8 cellular contexts compared by ENCODE assay signal in genomic region chr1:19113362-19114092, GRCh38.
DNase-seq lines count a peak whose midpoint lies in the region; ATAC-seq and TF ChIP-seq lines count a peak whose summit lies in the region.

No MANE protein-coding gene starts in this region.

- H3K4me3 ChIP-seq in fibroblast of the aortic adventitia (ENCODE audit: low read depth, low read length) (no peak overlapping the region), gastroesophageal sphincter (no peak overlapping the region)

- no peaks in the 10 kb centered on the region for H3K9me3 ChIP-seq in gastroesophageal sphincter

- no peak for ATAC-seq in gastroesophageal sphincter

- peak; percentile 48 for TF ChIP-seq CTCF in fibroblast of the aortic adventitia (IDR thresholded peaks at IDR 0.05; ENCODE audit: insufficient read depth, low read length)
- peak in 1 of 4 experiments; percentile 24 for TF ChIP-seq CTCF in gastroesophageal sphincter (IDR thresholded peaks at IDR 0.05)

- POLR2A ChIA-PET in activated CD4-positive, alpha-beta T cell treated with anti-CD3 and anti-CD28 coated beads, Interleukin-2, amount 10 ng/mL, durations not matched to agents 7 days and 5 days (lab: Charles Lee) = no interaction called here

- TF ChIP-seq EP300 in gastroesophageal sphincter (IDR thresholded peaks at IDR 0.05) = no peak

- H3K27me3 Mint-ChIP-seq in activated CD4-positive, alpha-beta T cell treated with anti-CD3 and anti-CD28 coated beads, Interleukin-2, amount 10 ng/mL, durations not matched to agents 7 days and 5 days = no peaks in the 10 kb centered on the region

- no peak overlapping the region for H3K27ac ChIP-seq in gastroesophageal sphincter

- H3K9me3 Mint-ChIP-seq in activated CD4-positive, alpha-beta T cell treated with anti-CD3 and anti-CD28 coated beads, Interleukin-2, amount 10 ng/mL, durations not matched to agents 7 days and 5 days = no peaks in the 10 kb centered on the region

- H3K27me3 ChIP-seq in gastroesophageal sphincter = no peaks in the 10 kb centered on the region

- WGBS in gastroesophageal sphincter (ENCODE audit: low coverage in 1 of 2), 2 donors = 61 to 63% methylated on average over 3 to 6 of the region's 8 CpGs

- peaks cover 67% of the 10 kb centered on the region for H3K36me3 Mint-ChIP-seq in activated CD4-positive, alpha-beta T cell treated with anti-CD3 and anti-CD28 coated beads, Interleukin-2, amount 10 ng/mL, durations not matched to agents 7 days and 5 days (ENCODE audit: low read depth)

- no peak for TF ChIP-seq POLR2A in gastroesophageal sphincter (IDR thresholded peaks at IDR 0.05)

- H3K27ac Mint-ChIP-seq in activated CD4-positive, alpha-beta T cell treated with anti-CD3 and anti-CD28 coated beads, Interleukin-2, amount 10 ng/mL, durations not matched to agents 7 days and 5 days = no peak overlapping the region

- no peaks in the 10 kb centered on the region for H3K4me1 ChIP-seq in gastroesophageal sphincter

- CTCF ChIA-PET in activated CD4-positive, alpha-beta T cell treated with anti-CD3 and anti-CD28 coated beads, Interleukin-2, amount 10 ng/mL, durations not matched to agents 7 days and 5 days (lab: Charles Lee) = interaction anchor here (0.6 to 2.7 kb wide), 10 partner anchors 10 to 229 kb away, joined by 3 to 12 read pairs (median 4); partner anchors contain the start of genes ALDH4A1 and IFFO2

- DNase-seq in NCI-H2227 (lab: John Stamatoyannopoulos, UW; ENCODE audit: unreplicated experiment) = peak; percentile 18
- DNase-seq in NCI-H2227 treated with DMSO at 0.1 percent for 48 hours (lab: John Stamatoyannopoulos, UW) = no peak
- peak; percentile 27 for DNase-seq in LoVo (ENCODE audit: low spot score)
- DNase-seq in activated CD4-positive, alpha-beta T cell treated with anti-CD3 and anti-CD28 coated beads, Interleukin-2, amount 10 ng/mL, durations not matched to agents 7 days and 5 days = peak; percentile 66
- DNase-seq in fibroblast of the aortic adventitia (ENCODE audit: low read depth) = peak; percentile 18
- DNase-seq in stimulated activated CD4-positive, alpha-beta T cell treated with anti-CD3 and anti-CD28 coated beads, Interleukin-15, amount 100 ng/mL, for 24 hours = peak; percentile 43
- DNase-seq in cerebellar nuclear complex (lab: John Stamatoyannopoulos, UW) = no peak

- peaks cover 25 to 100% of the 10 kb centered on the region in 2 donors for H3K36me3 ChIP-seq in gastroesophageal sphincter

- no peaks in the 10 kb centered on the region for H3K4me1 Mint-ChIP-seq in activated CD4-positive, alpha-beta T cell treated with anti-CD3 and anti-CD28 coated beads, Interleukin-2, amount 10 ng/mL, durations not matched to agents 7 days and 5 days

- no peak overlapping the region for H3K4me3 Mint-ChIP-seq in activated CD4-positive, alpha-beta T cell treated with anti-CD3 and anti-CD28 coated beads, Interleukin-2, amount 10 ng/mL, durations not matched to agents 7 days and 5 days

Comparison
In these comparisons a context has a peak if more than half of its experiments do, and no peak if none do; other contexts are left out.
1. DNase-seq: peak in NCI-H2227 (single experiment), LoVo (single experiment), activated CD4-positive, alpha-beta T cell treated with anti-CD3 and anti-CD28 coated beads, Interleukin-2, amount 10 ng/mL, durations not matched to agents 7 days and 5 days (single experiment), fibroblast of the aortic adventitia (single experiment) and stimulated activated CD4-positive, alpha-beta T cell treated with anti-CD3 and anti-CD28 coated beads, Interleukin-15, amount 100 ng/mL, for 24 hours (single experiment); none in NCI-H2227 treated with DMSO at 0.1 percent for 48 hours (single experiment) and cerebellar nuclear complex (0 of 2).